In genomic region chr6:168736039-168736438, GRCh38 we compare ENCODE assay signal across 28 cellular contexts.
"Had no signal": no experiment of that assay in that cellular context is flagged by ENCODE, and none has a peak within 500 bp of the region (broad histone marks: within the 10 kb centered on the region; RNA-seq: fewer than 3 reads in every experiment).

No MANE protein-coding gene starts in this region.

- FAIRE-seq: endometrium, islet of Langerhans, keratinocyte had no signal

- H3K4me3 Mint-ChIP-seq: dendritic cell treated with granulocyte-macrophage colony-stimulating factor and Interleukin-4, amounts not matched to agents 40 ng/mL and 50 ng/mL, for 4 days; effector memory CD8-positive, alpha-beta T cell; endodermal cell; mesothelial cell of epicardium; naive B cell had no signal

- H3K9me3 ChIP-seq: colonic mucosa, esophagus squamous epithelium, gastrocnemius medialis, lower lobe of right lung, mucosa of descending colon had no signal

- DNase-seq: colonic mucosa; cortex of kidney; effector CD8-positive, alpha-beta T cell; effector memory CD8-positive, alpha-beta T cell; endodermal cell; erythroblast; esophagus squamous epithelium; foreskin fibroblast; foreskin melanocyte; gastrocnemius medialis; glutamatergic neuron; head of caudate nucleus; heart right ventricle; hippocampal formation; left cardiac atrium; left lung; left ventricle myocardium superior; lower lobe of right lung; mesenchymal stem cell; mucosa of descending colon; naive B cell had no signal

- H3K4me1 Mint-ChIP-seq: naive B cell had no signal

- H3K4me3 ChIP-seq: colonic mucosa, esophagus squamous epithelium, gastrocnemius medialis, heart right ventricle, left lung, lower lobe of right lung, mucosa of descending colon had no signal

- H3K27me3 Mint-ChIP-seq: dendritic cell treated with granulocyte-macrophage colony-stimulating factor and Interleukin-4, amounts not matched to agents 40 ng/mL and 50 ng/mL, for 4 days; naive B cell had no signal

- H3K9me3 Mint-ChIP-seq: endodermal cell had no signal

- H3K27ac Mint-ChIP-seq: dendritic cell treated with granulocyte-macrophage colony-stimulating factor and Interleukin-4, amounts not matched to agents 40 ng/mL and 50 ng/mL, for 4 days; effector memory CD8-positive, alpha-beta T cell; endodermal cell; mesothelial cell of epicardium had no signal

- H3K4me1 ChIP-seq: colonic mucosa, esophagus squamous epithelium, gastrocnemius medialis, heart right ventricle, left lung, lower lobe of right lung had no signal

- H3K27ac ChIP-seq: colonic mucosa, epithelial cell of prostate, esophagus squamous epithelium, gastrocnemius medialis, heart right ventricle, left lung, lower lobe of right lung had no signal

- H3K27me3 ChIP-seq: colonic mucosa, esophagus squamous epithelium, gastrocnemius medialis, heart right ventricle had no signal

- ATAC-seq: effector memory CD8-positive, alpha-beta T cell; esophagus mucosa; gastrocnemius medialis; heart right ventricle; left cardiac atrium; left ventricle myocardium superior; mucosa of descending colon had no signal

- H3K36me3 ChIP-seq: colonic mucosa, esophagus squamous epithelium, gastrocnemius medialis, heart right ventricle, left lung, lower lobe of right lung had no signal
